In the genomic region with DNA sequence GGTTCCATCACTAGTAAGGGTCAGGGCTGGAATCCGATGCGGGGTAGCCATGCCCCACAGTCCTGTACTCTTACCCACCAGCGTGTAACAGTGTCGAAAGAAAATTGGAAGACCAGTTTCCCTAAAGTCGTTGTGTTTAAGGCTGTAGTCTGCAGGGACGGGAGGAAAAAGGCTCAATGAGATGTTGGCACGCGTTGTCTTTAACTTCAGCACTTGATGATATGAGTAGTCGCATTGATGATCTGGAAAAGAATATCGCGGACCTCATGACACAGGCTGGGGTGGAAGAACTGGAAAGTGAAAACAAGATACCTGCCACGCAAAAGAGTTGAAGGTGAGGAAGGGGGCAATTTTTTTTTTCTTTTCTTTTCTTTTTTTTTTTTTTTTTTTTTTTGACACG, we compare ENCODE assay signal across 9 cellular contexts. TPM values are rescaled to one million over a fixed set of nuclear protein-coding genes. Genes with fewer than 3 reads are reported as not detected.
A peak's percentile ranks its signal among the peaks of the same experiment; 100 is the strongest.
DNase-seq lines count a peak whose midpoint lies in the region; ATAC-seq and TF ChIP-seq lines count a peak whose summit lies in the region.
"Had no signal": no experiment of that assay in that cellular context is flagged by ENCODE, and none has a peak within 500 bp of the region (broad histone marks: within the 10 kb centered on the region; RNA-seq: fewer than 3 reads in every experiment).

No MANE protein-coding gene starts in this region.

- peak overlapping the region; percentile 95 for H3K4me3 Mint-ChIP-seq in MCF 10A (ENCODE audit: unreplicated experiment)
- peak overlapping the region; percentile 97 for H3K4me3 Mint-ChIP-seq in mesothelial cell of epicardium

- intact Hi-C loops in heart left ventricle (cut with DNase I) (no loop called here), MCF 10A (cut with micrococcal nuclease) (loop anchor here (5.0 kb wide), 1 partner anchor 122 kb away; no protein-coding TSS in a partner anchor)

- CTCF ChIA-PET in MCF 10A (lab: Yijun Ruan, JAX), result interaction anchor here (0.6 to 0.7 kb wide), 2 partner anchors 32 to 257 kb away, joined by 3 to 5 read pairs; no protein-coding TSS in a partner anchor

- H3K4me1 ChIP-seq in heart left ventricle (peaks cover 3 to 62% (median 28%) of the 10 kb centered on the region in 12 donors), right atrium auricular region (peaks cover 0 to 46% of the 10 kb centered on the region in 2 donors), urinary bladder (ENCODE audit: insufficient read depth) (no peaks in the 10 kb centered on the region)

- H3K27ac ChIP-seq in heart left ventricle, result no peak overlapping the region
- H3K27ac ChIP-seq in right atrium auricular region, result no peak overlapping the region
- H3K27ac ChIP-seq in urinary bladder (ENCODE audit: low read depth), result no peak overlapping the region

- no peak for ATAC-seq in heart left ventricle
- ATAC-seq in HG03135 (IDR thresholded peaks at IDR 0.05; ENCODE audit: unreplicated experiment), result no peak

- H3K27ac Mint-ChIP-seq in MCF 10A (ENCODE audit: low read depth, unreplicated experiment) (no peak overlapping the region), mesothelial cell of epicardium (peak overlapping the region; percentile 95)

- H3K4me1 Mint-ChIP-seq in MCF 10A (ENCODE audit: insufficient read depth, unreplicated experiment), result no peaks in the 10 kb centered on the region
- H3K4me1 Mint-ChIP-seq in mesothelial cell of epicardium, result peaks cover 28% of the 10 kb centered on the region

- peaks cover 52% of the 10 kb centered on the region for H3K36me3 Mint-ChIP-seq in MCF 10A (ENCODE audit: insufficient read depth, unreplicated experiment)
- peaks cover 7% of the 10 kb centered on the region for H3K36me3 Mint-ChIP-seq in mesothelial cell of epicardium

- POLR2A ChIA-PET in MCF 10A (lab: Yijun Ruan, JAX), result interaction anchor here (1.1 to 1.9 kb wide), 2 partner anchors 8 to 120 kb away, joined by 3 to 5 read pairs; no protein-coding TSS in a partner anchor

- DNase-seq in heart left ventricle, result no peak
- no peak for DNase-seq in right atrium auricular region (ENCODE audit: low spot score)
- DNase-seq in MCF 10A (ENCODE audit: unreplicated experiment), result no peak
- DNase-seq in mesothelial cell of epicardium (ENCODE audit: low spot score in 2 of 2, unreplicated experiment in 2 of 2), result no peak
- no peak for DNase-seq in hepatic stellate cell (ENCODE audit: low spot score)
- DNase-seq in RKO (ENCODE audit: low spot score), result no peak
- DNase-seq: activated CD4-positive, alpha-beta T cell treated with anti-CD3 and anti-CD28 coated beads, Interleukin-2, amount 50 U/mL, for 1 hour had no signal

- H3K27me3 ChIP-seq in heart left ventricle (no peaks in the 10 kb centered on the region), right atrium auricular region (no peaks in the 10 kb centered on the region)

- no TSS peak for BruUV-seq in MCF 10A (replicated peaks; lab: Mats Ljungman, UMichigan)

- no peak for TF ChIP-seq POLR2A in heart left ventricle (IDR thresholded peaks at IDR 0.05)

- H3K4me3 ChIP-seq in heart left ventricle, result peak overlapping the region in 11 of 12 donors; percentile 65 to 98 (median 84)
- H3K4me3 ChIP-seq in right atrium auricular region, result peak overlapping the region in 1 of 2 donors; percentile 93
- H3K4me3 ChIP-seq in urinary bladder (ENCODE audit: low read depth, low read length), result peak overlapping the region; percentile 92

- TF ChIP-seq CTCF in heart left ventricle (IDR thresholded peaks at IDR 0.05) (no peak), right atrium auricular region (IDR thresholded peaks at IDR 0.05) (no peak), MCF 10A (IDR thresholded peaks at IDR 0.05; ENCODE audit: unreplicated experiment) (no peak), mesothelial cell of epicardium (IDR thresholded peaks at IDR 0.05; ENCODE audit: unreplicated experiment) (no peak)

- H3K9me3 Mint-ChIP-seq in MCF 10A (ENCODE audit: unreplicated experiment), result no peaks in the 10 kb centered on the region
- H3K9me3 Mint-ChIP-seq in mesothelial cell of epicardium, result no peaks in the 10 kb centered on the region

- H3K36me3 ChIP-seq in heart left ventricle (peaks cover 0 to 41% (median 32%) of the 10 kb centered on the region in 9 donors), right atrium auricular region (peaks cover 18% of the 10 kb centered on the region), urinary bladder (ENCODE audit: insufficient read depth) (no peaks in the 10 kb centered on the region)

- no peaks in the 10 kb centered on the region for H3K9me3 ChIP-seq in heart left ventricle
- H3K9me3 ChIP-seq in right atrium auricular region, result no peaks in the 10 kb centered on the region

- H3K27me3 Mint-ChIP-seq in MCF 10A (ENCODE audit: insufficient read depth, unreplicated experiment) (no peaks in the 10 kb centered on the region), mesothelial cell of epicardium (ENCODE audit: low read depth) (peaks cover 6% of the 10 kb centered on the region)

- WGBS in heart left ventricle, 4 donors, result 83 to 87% (median 84%) methylated on average over 13 of the region's 13 CpGs
- 82% methylated on average over 13 of the region's 13 CpGs for WGBS in urinary bladder

RNA-seq across cellular contexts. Expression of a gene that starts 1.3 kb away (rescaled TPM):
- total RNA-seq in heart left ventricle, result 100 to 1,000 TPM in 7 of 9 donors, 10 to 100 TPM in 2; 20.4 to 174 (median 148) TPM
- polyA plus RNA-seq in heart left ventricle, result 100 to 1,000 TPM in 1 of 2 donors, 10 to 100 TPM in 1; 57.4 to 111 TPM
- 10 to 100 TPM; 10.7 to 30.5 TPM for total RNA-seq in right atrium auricular region
- 101 and 138 TPM in 2 replicates for total RNA-seq in MCF 10A (2022)
- total RNA-seq in mesothelial cell of epicardium, result 137 to 139 TPM (median 138 TPM) in 3 replicates
- total RNA-seq in urinary bladder, result 122 TPM
- polyA plus RNA-seq in urinary bladder, result 45.2 TPM
